8 cellular contexts compared by ENCODE assay signal in the genomic region with DNA sequence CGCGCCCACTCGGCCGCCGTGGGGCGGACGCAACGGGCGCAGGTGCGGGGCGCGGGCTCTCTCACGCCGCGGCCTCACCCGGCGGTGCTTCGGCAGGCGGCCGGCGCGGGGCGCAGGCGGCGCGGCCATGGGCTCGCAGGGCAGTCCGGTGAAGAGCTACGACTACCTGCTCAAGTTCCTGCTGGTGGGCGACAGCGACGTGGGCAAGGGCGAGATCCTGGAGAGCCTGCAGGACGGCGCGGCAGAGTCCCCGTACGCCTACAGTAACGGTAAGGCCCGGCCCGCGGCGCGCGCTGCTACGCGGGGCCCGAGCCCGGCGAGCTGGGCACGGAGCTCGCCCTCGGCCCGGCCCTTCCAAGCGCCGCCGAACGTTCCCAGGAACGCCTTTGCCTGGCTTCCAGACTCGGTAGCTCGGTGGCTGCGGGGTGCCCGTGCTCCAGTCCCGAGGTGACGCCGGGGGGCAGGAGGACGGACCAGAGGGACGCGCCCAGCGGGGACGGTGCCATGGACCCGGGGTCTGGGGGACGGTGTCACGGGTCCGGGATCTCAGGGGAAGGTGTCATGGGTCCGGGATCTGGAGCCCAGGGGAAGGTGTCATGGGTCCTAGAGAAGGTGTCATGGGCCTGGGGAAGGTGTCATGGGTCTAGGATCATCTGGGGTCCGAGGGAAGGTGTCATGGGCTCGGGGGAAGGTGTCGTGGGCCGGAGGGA. TPM values are rescaled to one million over a fixed set of nuclear protein-coding genes. Genes with fewer than 3 reads are reported as not detected.
DNase-seq lines count a peak whose midpoint lies in the region; ATAC-seq and TF ChIP-seq lines count a peak whose summit lies in the region.

No MANE protein-coding gene starts in this region.

- TF ChIP-seq CTCF in fibroblast of lung (conservative IDR thresholded peaks at IDR 0.05 in 1 of 2, IDR thresholded peaks at IDR 0.05 in 1 of 2; ENCODE audit: low read depth in 1 of 2, low read length in 2 of 2) (no peak), progenitor cell of endocrine pancreas (IDR thresholded peaks at IDR 0.05; ENCODE audit: unreplicated experiment) (no peak)

- intact Hi-C loops in activated naive CD4-positive, alpha-beta T cell treated with anti-CD3 and anti-CD28 coated beads for 36 hours (cut with micrococcal nuclease) = no loop called here

- CTCF ChIA-PET in activated naive CD4-positive, alpha-beta T cell treated with anti-CD3 and anti-CD28 coated beads for 36 hours (lab: Charles Lee) = interaction anchor here (0.8 to 1.0 kb wide), 2 partner anchors 20 to 33 kb away, joined by 3 to 4 read pairs; no protein-coding TSS in a partner anchor

- peak overlapping the region; percentile 9 for H3K27ac Mint-ChIP-seq in activated naive CD4-positive, alpha-beta T cell treated with anti-CD3 and anti-CD28 coated beads for 36 hours
- H3K27ac Mint-ChIP-seq in progenitor cell of endocrine pancreas = peak overlapping the region; percentile 90

- peak overlapping the region; percentile 74 for H3K9ac ChIP-seq in fibroblast of lung (ENCODE audit: insufficient read depth, low read length)

- H3K4me1 ChIP-seq in SJSA1 (replicated peaks) (peaks cover 21% of the 10 kb centered on the region), fibroblast of lung (ENCODE audit: control insufficient read depth, extremely low read depth, insufficient read depth, low read length) (peaks cover 16% of the 10 kb centered on the region)

- peaks cover 3% of the 10 kb centered on the region for H3K36me3 Mint-ChIP-seq in activated naive CD4-positive, alpha-beta T cell treated with anti-CD3 and anti-CD28 coated beads for 36 hours (ENCODE audit: low read depth)
- peaks cover 3% of the 10 kb centered on the region for H3K36me3 Mint-ChIP-seq in progenitor cell of endocrine pancreas (ENCODE audit: insufficient read depth)

- no peak overlapping the region for H3K27ac ChIP-seq in SJSA1
- peak overlapping the region; percentile 61 for H3K27ac ChIP-seq in fibroblast of lung (ENCODE audit: insufficient read depth, low read length)

- no peaks in the 10 kb centered on the region for H3K9me3 Mint-ChIP-seq in activated naive CD4-positive, alpha-beta T cell treated with anti-CD3 and anti-CD28 coated beads for 36 hours
- no peaks in the 10 kb centered on the region for H3K9me3 Mint-ChIP-seq in progenitor cell of endocrine pancreas (ENCODE audit: low read depth)

- H3K4me3 Mint-ChIP-seq in activated naive CD4-positive, alpha-beta T cell treated with anti-CD3 and anti-CD28 coated beads for 36 hours = peak overlapping the region; percentile 77
- H3K4me3 Mint-ChIP-seq in progenitor cell of endocrine pancreas (ENCODE audit: low read depth) = peak overlapping the region; percentile 80

- H4K20me1 ChIP-seq in fibroblast of lung (ENCODE audit: control insufficient read depth, extremely low read depth, insufficient read depth, low read length) = no peaks in the 10 kb centered on the region

- peak overlapping the region; percentile 93 for H3K4me3 ChIP-seq in SJSA1
- peak overlapping the region; percentile 57 to 88 (median 86) for H3K4me3 ChIP-seq in fibroblast of lung (replicated peaks in 1 of 4; ENCODE audit: control extremely low read depth in 1 of 4, insufficient read depth in 1 of 4, low read depth in 3 of 4, low read length in 4 of 4)

- H3K79me2 ChIP-seq in fibroblast of lung (ENCODE audit: control insufficient read depth, insufficient read depth, low read length) = peaks cover 19% of the 10 kb centered on the region

- peak overlapping the region; percentile 99 for H3K4me2 ChIP-seq in fibroblast of lung (ENCODE audit: extremely low read depth, insufficient read depth, low read length)

- H3K36me3 ChIP-seq in SJSA1 = peaks cover 19% of the 10 kb centered on the region
- no peaks in the 10 kb centered on the region for H3K36me3 ChIP-seq in fibroblast of lung (ENCODE audit: control insufficient read depth, insufficient read depth, low read length)

- no peak for ATAC-seq in HG03469 (IDR thresholded peaks at IDR 0.05; ENCODE audit: unreplicated experiment)

- peak overlapping the region; percentile 68 for H2AFZ ChIP-seq in fibroblast of lung (ENCODE audit: low read length)

- no peaks in the 10 kb centered on the region for H3K9me3 ChIP-seq in SJSA1 (replicated peaks)
- no peaks in the 10 kb centered on the region for H3K9me3 ChIP-seq in fibroblast of lung (ENCODE audit: control insufficient read depth, insufficient read depth, low read depth, low read length)

- H3K27me3 ChIP-seq in SJSA1 (replicated peaks) (0 out of 2 replicates have a peak, but pooled peaks cover 3% of the 10 kb centered on the region), fibroblast of lung (ENCODE audit: control insufficient read depth, insufficient read depth, low read length) (no peaks in the 10 kb centered on the region)

- peaks cover 29% of the 10 kb centered on the region for H3K4me1 Mint-ChIP-seq in activated naive CD4-positive, alpha-beta T cell treated with anti-CD3 and anti-CD28 coated beads for 36 hours (ENCODE audit: low read depth)
- H3K4me1 Mint-ChIP-seq in progenitor cell of endocrine pancreas (ENCODE audit: low read depth) = peaks cover 23% of the 10 kb centered on the region

- H3K27me3 Mint-ChIP-seq in activated naive CD4-positive, alpha-beta T cell treated with anti-CD3 and anti-CD28 coated beads for 36 hours (ENCODE audit: low read depth) = no peaks in the 10 kb centered on the region
- peaks cover 11% of the 10 kb centered on the region for H3K27me3 Mint-ChIP-seq in progenitor cell of endocrine pancreas

- peak; percentile 38 for DNase-seq in activated naive CD4-positive, alpha-beta T cell treated with anti-CD3 and anti-CD28 coated beads for 36 hours
- DNase-seq in activated naive CD4-positive, alpha-beta T cell treated with anti-CD3 and anti-CD28 coated beads, Interleukin-2, amount 50 U/mL, for 16 hours = no peak
- DNase-seq in SJSA1 (ENCODE audit: low read depth in 1 of 2, low spot score in 2 of 2) (peak in 1 of 2 experiments; percentile 54), fibroblast of lung (ENCODE audit: low read depth in 2 of 2) (peak; percentile 37 to 41), progenitor cell of endocrine pancreas (ENCODE audit: low spot score, unreplicated experiment) (no peak), NCI-H524 (lab: John Stamatoyannopoulos, UW) (no peak)
- no peak for DNase-seq in effector CD8-positive, alpha-beta T cell (lab: John Stamatoyannopoulos, UW)

RNA-seq across cellular contexts. Expression of gene RAB40C, which starts 0.5 kb away (rescaled TPM):
- total RNA-seq in activated naive CD4-positive, alpha-beta T cell treated with anti-CD3 and anti-CD28 coated beads for 36 hours = 1 to 10 TPM; 6.3 to 7.3 TPM
- 10.2 and 17.8 TPM in 2 replicates for total RNA-seq in SJSA1 (2014; rRNA removed; shearing (Covaris generic))
- 9.8 and 11.6 TPM in 2 replicates for total RNA-seq in fibroblast of lung
- polyA plus RNA-seq in fibroblast of lung = 3.2 and 3.7 TPM in 2 replicates
- polyA plus RNA-seq in fibroblast of lung (2012) = 8.3 and 10.1 TPM in 2 replicates
- polyA minus RNA-seq in fibroblast of lung (ENCODE audit: low replicate concordance) = 6.1 and 9.7 TPM in 2 replicates
- 29.0 and 30.6 TPM in 2 replicates for total RNA-seq in progenitor cell of endocrine pancreas

RNA-seq across cellular contexts. Expression of gene PIGQ, which starts 20.6 kb away (rescaled TPM):
- 10 to 100 TPM; 18.6 to 19.2 TPM for total RNA-seq in activated naive CD4-positive, alpha-beta T cell treated with anti-CD3 and anti-CD28 coated beads for 36 hours
- total RNA-seq in SJSA1 (2014; rRNA removed; shearing (Covaris generic)) = 19.6 and 33.8 TPM in 2 replicates
- total RNA-seq in fibroblast of lung (20.5 and 22.3 TPM in 2 replicates), progenitor cell of endocrine pancreas (109 TPM in 2 replicates)
- polyA plus RNA-seq in fibroblast of lung = 11.2 and 13.0 TPM in 2 replicates
- polyA plus RNA-seq in fibroblast of lung (2012) = 14.7 and 21.0 TPM in 2 replicates
- 26.8 and 47.5 TPM in 2 replicates for polyA minus RNA-seq in fibroblast of lung (ENCODE audit: low replicate concordance)

RNA-seq across cellular contexts. Expression of gene NHLRC4, which starts 23.5 kb away (rescaled TPM):
- total RNA-seq in activated naive CD4-positive, alpha-beta T cell treated with anti-CD3 and anti-CD28 coated beads for 36 hours = under 1 TPM; 0.60 to 0.67 TPM
- 0.37 TPM in 1 of 2 replicates, not detected in the other for total RNA-seq in SJSA1 (2014; rRNA removed; shearing (Covaris generic))
- 2.1 and 3.3 TPM in 2 replicates for total RNA-seq in fibroblast of lung
- 0.34 and 0.66 TPM in 2 replicates for polyA plus RNA-seq in fibroblast of lung
- 1.0 and 1.5 TPM in 2 replicates for polyA plus RNA-seq in fibroblast of lung (2012)
- polyA minus RNA-seq in fibroblast of lung (ENCODE audit: low replicate concordance) = 0.30 and 0.63 TPM in 2 replicates
- 0.51 and 1.4 TPM in 2 replicates for total RNA-seq in progenitor cell of endocrine pancreas

RNA-seq across cellular contexts. Expression of gene PRR35, which starts 30.1 kb away (rescaled TPM):
- total RNA-seq in activated naive CD4-positive, alpha-beta T cell treated with anti-CD3 and anti-CD28 coated beads for 36 hours = not detected
- not detected in 2 replicates for total RNA-seq in SJSA1 (2014; rRNA removed; shearing (Covaris generic))
- total RNA-seq in fibroblast of lung (not detected in 2 replicates), progenitor cell of endocrine pancreas (not detected in 2 replicates)
- not detected in 2 replicates for polyA plus RNA-seq in fibroblast of lung
- not detected in 2 replicates for polyA plus RNA-seq in fibroblast of lung (2012)
- not detected in 2 replicates for polyA minus RNA-seq in fibroblast of lung (ENCODE audit: low replicate concordance)

RNA-seq across cellular contexts. Expression of gene WFIKKN1, which starts 40.5 kb away (rescaled TPM):
- total RNA-seq in activated naive CD4-positive, alpha-beta T cell treated with anti-CD3 and anti-CD28 coated beads for 36 hours = under 1 TPM; 0.10 to 0.25 TPM
- 0.39 and 0.41 TPM in 2 replicates for total RNA-seq in SJSA1 (2014; rRNA removed; shearing (Covaris generic))
- total RNA-seq in fibroblast of lung (under 0.01 and 0.17 TPM in 2 replicates), progenitor cell of endocrine pancreas (37.2 and 42.8 TPM in 2 replicates)
- polyA plus RNA-seq in fibroblast of lung = not detected in 2 replicates
- polyA plus RNA-seq in fibroblast of lung (2012) = 0.07 TPM in 1 of 2 replicates, not detected in the other
- not detected in 2 replicates for polyA minus RNA-seq in fibroblast of lung (ENCODE audit: low replicate concordance)

Comparison
In these comparisons a context has a peak if more than half of its experiments do, and no peak if none do; other contexts are left out.
1. DNase-seq: peak in activated naive CD4-positive, alpha-beta T cell treated with anti-CD3 and anti-CD28 coated beads for 36 hours (single experiment) and fibroblast of lung (2 of 2); none in activated naive CD4-positive, alpha-beta T cell treated with anti-CD3 and anti-CD28 coated beads, Interleukin-2, amount 50 U/mL, for 16 hours (single experiment), progenitor cell of endocrine pancreas (single experiment), effector CD8-positive, alpha-beta T cell (single experiment) and NCI-H524 (0 of 2).